27 cellular contexts compared by ENCODE assay signal in genomic region chr6:160022101-160022500, GRCh38.
"Had no signal": no experiment of that assay in that cellular context is flagged by ENCODE, and none has a peak within 500 bp of the region (broad histone marks: within the 10 kb centered on the region; RNA-seq: fewer than 3 reads in every experiment).

No MANE protein-coding gene starts in this region.

- H3K9me3 ChIP-seq: colonic mucosa, esophagus muscularis mucosa, esophagus squamous epithelium, gastroesophageal sphincter, heart left ventricle, heart right ventricle had no signal

- H2AFZ ChIP-seq: hepatocyte had no signal

- H3K36me3 ChIP-seq: colonic mucosa had no signal

- H3K4me3 ChIP-seq: colonic mucosa, coronary artery, dorsolateral prefrontal cortex, esophagus muscularis mucosa, esophagus squamous epithelium, gastroesophageal sphincter, heart left ventricle, heart right ventricle, hepatocyte had no signal

- H3K27me3 ChIP-seq: colonic mucosa, dorsolateral prefrontal cortex, esophagus muscularis mucosa, esophagus squamous epithelium, foreskin keratinocyte, gastroesophageal sphincter, heart left ventricle, heart right ventricle, hepatocyte had no signal

- H3K4me1 ChIP-seq: colonic mucosa, esophagus muscularis mucosa, esophagus squamous epithelium, foreskin keratinocyte, gastroesophageal sphincter, heart left ventricle, heart right ventricle had no signal

- ATAC-seq: effector memory CD8-positive, alpha-beta T cell; gastroesophageal sphincter; heart left ventricle; heart right ventricle had no signal

- H3K4me2 ChIP-seq: hepatocyte had no signal

- H3K27ac ChIP-seq: colonic mucosa, coronary artery, dorsolateral prefrontal cortex, epithelial cell of prostate, esophagus muscularis mucosa, esophagus squamous epithelium, foreskin keratinocyte, gastroesophageal sphincter, heart left ventricle, heart right ventricle, hepatocyte had no signal

- DNase-seq: colonic mucosa; cortex of kidney; dermis blood vessel endothelial cell; dorsolateral prefrontal cortex; effector CD4-positive, alpha-beta T cell; effector CD8-positive, alpha-beta T cell; effector memory CD4-positive, alpha-beta T cell; effector memory CD8-positive, alpha-beta T cell; endodermal cell; erythroblast; esophagus squamous epithelium; foreskin fibroblast; foreskin keratinocyte; foreskin melanocyte; glutamatergic neuron; head of caudate nucleus; heart left ventricle; heart right ventricle had no signal

- FAIRE-seq: colon, endometrium, endothelial cell of umbilical vein, frontal cortex had no signal
